ENCODE assay signal across 1 cellular context in the genomic region with DNA sequence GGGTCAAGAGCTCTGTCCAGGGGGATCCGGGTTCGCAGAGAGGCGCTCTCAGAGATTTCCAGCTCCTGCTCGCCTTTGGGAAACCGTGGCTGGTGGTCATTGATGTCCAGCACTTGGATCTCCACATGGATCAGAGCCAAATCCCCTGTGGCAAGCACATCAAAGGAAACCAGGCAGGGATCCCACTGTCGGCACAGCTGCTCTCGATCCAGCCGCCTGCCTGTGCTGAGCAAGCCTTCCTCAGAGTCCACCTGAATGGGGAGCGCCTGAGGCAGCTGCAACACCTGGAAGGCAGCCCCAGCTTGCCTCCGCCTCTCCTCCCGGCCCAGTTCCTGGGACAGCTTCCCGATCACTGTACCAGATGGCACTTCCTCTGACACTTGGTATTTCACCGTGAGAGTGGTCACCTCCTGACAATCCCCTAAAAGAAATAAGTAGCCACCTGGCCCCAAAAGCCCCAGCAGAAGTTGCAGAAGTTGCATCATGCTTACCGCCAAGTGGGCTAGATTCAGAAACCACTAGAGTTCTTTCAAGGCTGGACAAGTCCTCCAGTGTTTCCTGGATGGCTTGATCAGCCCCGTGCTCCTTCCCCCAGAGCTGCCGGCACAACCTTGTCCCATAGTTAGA.
TF ChIP-seq lines count a peak whose summit lies in the region.

No MANE protein-coding gene starts in this region.

TF ChIP-seq in endothelial cell of umbilical vein, 7 proteins besides CTCF, POLR2A, EP300 and RAD21:
- TF ChIP-seq EZH2 (IDR thresholded peaks at IDR 0.05; ENCODE audit: borderline replicate concordance, low read depth, low read length, severe bottlenecking) (no peak), FOS (IDR thresholded peaks at IDR 0.05; ENCODE audit: borderline replicate concordance, insufficient read depth, low read length) (no peak), GATA2 (IDR thresholded peaks at IDR 0.05; ENCODE audit: insufficient read depth, insufficient read length, low read depth, low read length) (no peak), JUN (IDR thresholded peaks at IDR 0.05; ENCODE audit: borderline replicate concordance, insufficient read depth, insufficient read length, low read depth) (no peak), MYC (IDR thresholded peaks at IDR 0.05; ENCODE audit: low read depth, low read length) (no peak), POLR2AphosphoS5 (IDR thresholded peaks at IDR 0.05; ENCODE audit: insufficient read depth, low read depth, low read length) (no peak)
- TF ChIP-seq, protein P1, sequence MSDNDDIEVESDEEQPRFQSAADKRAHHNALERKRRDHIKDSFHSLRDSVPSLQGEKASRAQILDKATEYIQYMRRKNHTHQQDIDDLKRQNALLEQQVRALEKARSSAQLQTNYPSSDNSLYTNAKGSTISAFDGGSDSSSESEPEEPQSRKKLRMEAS (IDR thresholded peaks at IDR 0.05; ENCODE audit: insufficient read depth, insufficient read length) = no peak
